ENCODE assay signal across 15 cellular contexts in the genomic region with DNA sequence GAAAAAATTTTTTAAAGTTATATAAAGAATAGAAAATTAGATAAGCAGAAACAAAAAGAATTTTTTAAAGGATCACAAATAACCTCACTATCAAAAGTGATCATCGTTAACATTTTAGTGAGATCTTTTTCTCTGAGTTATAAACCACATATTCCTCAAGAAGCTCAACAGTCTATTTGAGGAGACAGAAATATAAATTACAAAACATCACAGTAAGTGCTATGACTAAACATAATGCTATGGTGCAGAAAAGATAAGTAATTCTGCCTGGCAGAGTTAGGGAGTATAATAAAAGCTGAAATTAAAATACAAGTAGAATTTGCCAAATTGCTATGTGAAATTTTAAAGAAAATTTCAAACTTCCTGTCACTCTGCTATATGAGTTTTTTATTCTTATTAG.
DNase-seq lines count a peak whose midpoint lies in the region; FAIRE-seq and TF ChIP-seq lines count a peak whose summit lies in the region.
"Had no signal": no experiment of that assay in that cellular context is flagged by ENCODE, and none has a peak within 500 bp of the region (broad histone marks: within the 10 kb centered on the region; RNA-seq: fewer than 3 reads in every experiment).

No MANE protein-coding gene starts in this region.

- H2AK5ac ChIP-seq in mesenchymal stem cell (ENCODE audit: low read length, severe bottlenecking), result no peak overlapping the region

- H2BK5ac ChIP-seq in mesenchymal stem cell (ENCODE audit: low read depth, low read length, poor library complexity, severe bottlenecking), result no peak overlapping the region

- no peak overlapping the region for H3K27ac Mint-ChIP-seq in astrocyte (ENCODE audit: unreplicated experiment)
- H3K27ac Mint-ChIP-seq: CD4-positive, alpha-beta T cell; H9 had no signal

- H3K27me3 Mint-ChIP-seq in astrocyte (ENCODE audit: low read depth, unreplicated experiment), result no peaks in the 10 kb centered on the region

- no peak overlapping the region for H3K4ac ChIP-seq in mesenchymal stem cell (ENCODE audit: low read depth in 1 of 2, low read length in 2 of 2)

- H3K27ac ChIP-seq in astrocyte (ENCODE audit: low read depth, low read length), result no peak overlapping the region
- H3K27ac ChIP-seq in mesenchymal stem cell (ENCODE audit: low read length, poor library complexity, severe bottlenecking), result no peak overlapping the region

- FAIRE-seq in astrocyte (lab: Jason Lieb, UNC) (no peak), RCC 7860 (lab: Jason Lieb, UNC) (no peak)
- FAIRE-seq: GM12878, GM18507, HepG2 had no signal

- no peaks in the 10 kb centered on the region for H3K79me1 ChIP-seq in mesenchymal stem cell (replicated peaks; ENCODE audit: low read length, poor library complexity, severe bottlenecking)

- H4K8ac ChIP-seq in mesenchymal stem cell (ENCODE audit: low read length), result no peak overlapping the region

- H2BK120ac ChIP-seq in mesenchymal stem cell (ENCODE audit: low read depth, low read length), result no peak overlapping the region

- 75% methylated on average over 1 of the region's 1 CpG for WGBS in mesenchymal stem cell

- no peaks in the 10 kb centered on the region for H3K36me3 ChIP-seq in astrocyte (ENCODE audit: insufficient read depth, low read length)
- no peaks in the 10 kb centered on the region for H3K36me3 ChIP-seq in mesenchymal stem cell (ENCODE audit: control insufficient read depth in 1 of 2, insufficient read depth in 2 of 2, low read depth in 1 of 2, low read length in 2 of 2)

- TF ChIP-seq CTCF in astrocyte (IDR thresholded peaks at IDR 0.05; ENCODE audit: insufficient read depth, low read depth, low read length), result no peak

- no peak overlapping the region for H2BK12ac ChIP-seq in mesenchymal stem cell (ENCODE audit: low read length in 2 of 2)

- H3K4me3 Mint-ChIP-seq in astrocyte (ENCODE audit: unreplicated experiment), result no peak overlapping the region
- H3K4me3 Mint-ChIP-seq: CD4-positive, alpha-beta T cell; H9 had no signal

- H2AFZ ChIP-seq in astrocyte (ENCODE audit: low read depth, low read length), result no peak overlapping the region
- no peak overlapping the region for H2AFZ ChIP-seq in mesenchymal stem cell (ENCODE audit: low read depth, low read length)

- H3K4me1 Mint-ChIP-seq in astrocyte (ENCODE audit: low read depth, unreplicated experiment), result no peaks in the 10 kb centered on the region
- H3K4me1 Mint-ChIP-seq: H9 had no signal

- H3K9me3 ChIP-seq in astrocyte (ENCODE audit: insufficient read depth, low read depth, low read length) (no peaks in the 10 kb centered on the region), mesenchymal stem cell (ENCODE audit: control insufficient read depth, low read length) (peaks cover 34% of the 10 kb centered on the region)

- H3K4me1 ChIP-seq in astrocyte (ENCODE audit: insufficient read depth, low read length), result no peaks in the 10 kb centered on the region
- no peaks in the 10 kb centered on the region for H3K4me1 ChIP-seq in mesenchymal stem cell (ENCODE audit: control insufficient read depth, insufficient read depth, low read depth, low read length)

- H3K9me3 Mint-ChIP-seq in astrocyte (ENCODE audit: unreplicated experiment), result no peaks in the 10 kb centered on the region

- no peak overlapping the region for H3K4me2 ChIP-seq in astrocyte (ENCODE audit: low read length)
- no peak overlapping the region for H3K4me2 ChIP-seq in mesenchymal stem cell (ENCODE audit: low read length, poor library complexity, severe bottlenecking)

- no peaks in the 10 kb centered on the region for H4K20me1 ChIP-seq in astrocyte (ENCODE audit: insufficient read depth, low read length)

- H2BK15ac ChIP-seq in mesenchymal stem cell (ENCODE audit: low read depth, poor library complexity, severe bottlenecking), result no peak overlapping the region

- H3K9ac ChIP-seq in astrocyte (ENCODE audit: low read length) (no peak overlapping the region), mesenchymal stem cell (ENCODE audit: low read length) (no peak overlapping the region)

- H3K18ac ChIP-seq in mesenchymal stem cell (ENCODE audit: low read depth in 1 of 2, low read length in 2 of 2), result no peak overlapping the region

- H3K79me2 ChIP-seq in astrocyte (ENCODE audit: insufficient read depth, low read length), result no peaks in the 10 kb centered on the region

- H3K27me3 ChIP-seq in astrocyte (ENCODE audit: insufficient read depth, low read length), result no peaks in the 10 kb centered on the region
- no peaks in the 10 kb centered on the region for H3K27me3 ChIP-seq in mesenchymal stem cell (ENCODE audit: control insufficient read depth in 1 of 2, insufficient read depth in 1 of 2, low read length in 2 of 2)

- H3K36me3 Mint-ChIP-seq in astrocyte (ENCODE audit: low read depth, unreplicated experiment), result no peaks in the 10 kb centered on the region

- H3K14ac ChIP-seq in mesenchymal stem cell (ENCODE audit: low read length in 2 of 2), result no peak overlapping the region

- no peak overlapping the region for H4K91ac ChIP-seq in mesenchymal stem cell (ENCODE audit: low read length)

- DNase-seq in LHCN-M2 (ENCODE audit: low read depth) (peak; percentile 47), astrocyte (ENCODE audit: low read depth) (peak; percentile 3), mesenchymal stem cell (peak; percentile 54), RCC 7860 (ENCODE audit: low spot score) (no peak), NCI-H1436 (lab: John Stamatoyannopoulos, UW) (no peak), NCI-H446 (lab: John Stamatoyannopoulos, UW) (no peak)
- DNase-seq: C1 segment of cervical spinal cord; Calu3; CD4-positive, alpha-beta T cell; DMS 273 treated with DMSO at 0.1 percent for 48 hours; GOT3; H9 had no signal

- H3K4me3 ChIP-seq in astrocyte (ENCODE audit: insufficient read depth, low read depth, low read length) (no peak overlapping the region), mesenchymal stem cell (ENCODE audit: insufficient read depth in 1 of 2, low read depth in 1 of 2, low read length in 2 of 2) (no peak overlapping the region)
- H3K4me3 ChIP-seq: GM12878 had no signal

- no peak overlapping the region for H3K23ac ChIP-seq in mesenchymal stem cell (ENCODE audit: low read length in 2 of 2)

Comparison
In these comparisons a context has a peak if more than half of its experiments do, and no peak if none do; other contexts are left out.
1. DNase-seq: peak in LHCN-M2 (single experiment), astrocyte (single experiment) and mesenchymal stem cell (single experiment); none in RCC 7860 (single experiment), NCI-H1436 (single experiment) and NCI-H446 (0 of 2).